ENCODE assay signal across 2 cellular contexts in the genomic region with DNA sequence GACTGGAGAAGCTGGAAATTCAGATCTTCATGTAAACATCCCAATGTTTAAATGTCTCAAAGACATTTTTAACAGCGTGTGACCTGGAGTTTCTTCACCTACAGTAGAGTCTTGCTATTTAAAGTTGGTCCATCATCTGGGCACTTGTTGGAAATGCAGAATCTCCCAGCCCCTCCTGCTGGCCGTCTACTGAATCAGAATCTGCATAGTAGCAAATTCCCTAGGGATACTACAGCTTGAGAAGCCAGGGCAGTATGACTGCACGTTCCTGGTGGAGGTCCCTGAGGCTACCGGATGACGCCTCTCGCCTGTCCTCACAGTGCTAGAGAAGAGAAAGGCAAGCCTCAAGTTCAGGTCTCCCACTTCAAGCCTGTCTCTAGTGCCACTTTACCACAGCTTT.
A peak's percentile ranks its signal among the peaks of the same experiment; 100 is the strongest.
TF ChIP-seq lines count a peak whose summit lies in the region.

No MANE protein-coding gene starts in this region.

TF ChIP-seq in GM12878, 131 proteins besides CTCF, POLR2A, EP300 and RAD21:
- TF ChIP-seq, protein P1, sequence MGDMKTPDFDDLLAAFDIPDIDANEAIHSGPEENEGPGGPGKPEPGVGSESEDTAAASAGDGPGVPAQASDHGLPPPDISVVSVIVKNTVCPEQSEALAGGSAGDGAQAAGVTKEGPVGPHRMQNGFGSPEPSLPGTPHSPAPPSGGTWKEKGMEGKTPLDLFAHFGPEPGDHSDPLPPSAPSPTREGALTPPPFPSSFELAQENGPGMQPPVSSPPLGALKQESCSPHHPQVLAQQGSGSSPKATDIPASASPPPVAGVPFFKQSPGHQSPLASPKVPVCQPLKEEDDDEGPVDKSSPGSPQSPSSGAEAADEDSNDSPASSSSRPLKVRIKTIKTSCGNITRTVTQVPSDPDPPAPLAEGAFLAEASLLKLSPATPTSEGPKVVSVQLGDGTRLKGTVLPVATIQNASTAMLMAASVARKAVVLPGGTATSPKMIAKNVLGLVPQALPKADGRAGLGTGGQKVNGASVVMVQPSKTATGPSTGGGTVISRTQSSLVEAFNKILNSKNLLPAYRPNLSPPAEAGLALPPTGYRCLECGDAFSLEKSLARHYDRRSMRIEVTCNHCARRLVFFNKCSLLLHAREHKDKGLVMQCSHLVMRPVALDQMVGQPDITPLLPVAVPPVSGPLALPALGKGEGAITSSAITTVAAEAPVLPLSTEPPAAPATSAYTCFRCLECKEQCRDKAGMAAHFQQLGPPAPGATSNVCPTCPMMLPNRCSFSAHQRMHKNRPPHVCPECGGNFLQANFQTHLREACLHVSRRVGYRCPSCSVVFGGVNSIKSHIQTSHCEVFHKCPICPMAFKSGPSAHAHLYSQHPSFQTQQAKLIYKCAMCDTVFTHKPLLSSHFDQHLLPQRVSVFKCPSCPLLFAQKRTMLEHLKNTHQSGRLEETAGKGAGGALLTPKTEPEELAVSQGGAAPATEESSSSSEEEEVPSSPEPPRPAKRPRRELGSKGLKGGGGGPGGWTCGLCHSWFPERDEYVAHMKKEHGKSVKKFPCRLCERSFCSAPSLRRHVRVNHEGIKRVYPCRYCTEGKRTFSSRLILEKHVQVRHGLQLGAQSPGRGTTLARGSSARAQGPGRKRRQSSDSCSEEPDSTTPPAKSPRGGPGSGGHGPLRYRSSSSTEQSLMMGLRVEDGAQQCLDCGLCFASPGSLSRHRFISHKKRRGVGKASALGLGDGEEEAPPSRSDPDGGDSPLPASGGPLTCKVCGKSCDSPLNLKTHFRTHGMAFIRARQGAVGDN (IDR thresholded peaks at IDR 0.05) = no peak
- no peak for TF ChIP-seq SUZ12 (IDR thresholded peaks at IDR 0.05; ENCODE audit: unreplicated experiment)
- no peak for TF ChIP-seq BMI1 (IDR thresholded peaks at IDR 0.05; ENCODE audit: borderline replicate concordance)
- TF ChIP-seq, protein P2, sequence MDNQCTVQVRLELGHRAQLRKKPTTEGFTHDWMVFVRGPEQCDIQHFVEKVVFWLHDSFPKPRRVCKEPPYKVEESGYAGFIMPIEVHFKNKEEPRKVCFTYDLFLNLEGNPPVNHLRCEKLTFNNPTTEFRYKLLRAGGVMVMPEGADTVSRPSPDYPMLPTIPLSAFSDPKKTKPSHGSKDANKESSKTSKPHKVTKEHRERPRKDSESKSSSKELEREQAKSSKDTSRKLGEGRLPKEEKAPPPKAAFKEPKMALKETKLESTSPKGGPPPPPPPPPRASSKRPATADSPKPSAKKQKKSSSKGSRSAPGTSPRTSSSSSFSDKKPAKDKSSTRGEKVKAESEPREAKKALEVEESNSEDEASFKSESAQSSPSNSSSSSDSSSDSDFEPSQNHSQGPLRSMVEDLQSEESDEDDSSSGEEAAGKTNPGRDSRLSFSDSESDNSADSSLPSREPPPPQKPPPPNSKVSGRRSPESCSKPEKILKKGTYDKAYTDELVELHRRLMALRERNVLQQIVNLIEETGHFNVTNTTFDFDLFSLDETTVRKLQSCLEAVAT (IDR thresholded peaks at IDR 0.05) = no peak
- TF ChIP-seq TCF7 (IDR thresholded peaks at IDR 0.05; ENCODE audit: borderline replicate concordance) = no peak
- no peak for TF ChIP-seq NFXL1 (IDR thresholded peaks at IDR 0.05; ENCODE audit: borderline replicate concordance)

TF ChIP-seq in HepG2, 621 proteins besides CTCF, POLR2A, EP300 and RAD21:
- TF ChIP-seq ZNF180 (CRISPR knock-in tag; IDR thresholded peaks at IDR 0.05; ENCODE audit: borderline replicate concordance, low read depth) (no peak), ZNF124 (CRISPR knock-in tag; IDR thresholded peaks at IDR 0.05) (no peak), SMC3 (IDR thresholded peaks at IDR 0.05; ENCODE audit: low read length) (0 out of 2 replicates have a peak, but pooled peaks have one; percentile 30), SPEN (CRISPR knock-in tag; IDR thresholded peaks at IDR 0.05; ENCODE audit: low read depth) (no peak), STAG1 (CRISPR knock-in tag; IDR thresholded peaks at IDR 0.05) (peak; percentile 31), ADNP (CRISPR knock-in tag; IDR thresholded peaks at IDR 0.05) (no peak)
